ENCODE assay signal across 1 cellular context in genomic region chr19:40423227-40423566, GRCh38.
TF ChIP-seq lines count a peak whose summit lies in the region.

No MANE protein-coding gene starts in this region.

TF ChIP-seq in K562, 482 proteins besides CTCF, POLR2A, EP300 and RAD21:
- TF ChIP-seq USF1 (CRISPR knock-in tag; IDR thresholded peaks at IDR 0.05) (0 out of 2 replicates have a peak, but pooled peaks have one; percentile 8), FIP1L1 (IDR thresholded peaks at IDR 0.05; ENCODE audit: low read depth, low read length, poor library complexity, severe bottlenecking) (peak; percentile 33), RBFOX2 (IDR thresholded peaks at IDR 0.05; ENCODE audit: low read depth, low read length) (peak; percentile 58), ZNF212 (CRISPR knock-in tag; IDR thresholded peaks at IDR 0.05) (no peak), RBM14 (IDR thresholded peaks at IDR 0.05; ENCODE audit: borderline replicate concordance, insufficient read depth, low read depth, low read length) (0 out of 2 replicates have a peak, but pooled peaks have one; percentile 65)
